6 cellular contexts compared by ENCODE assay signal in the genomic region with DNA sequence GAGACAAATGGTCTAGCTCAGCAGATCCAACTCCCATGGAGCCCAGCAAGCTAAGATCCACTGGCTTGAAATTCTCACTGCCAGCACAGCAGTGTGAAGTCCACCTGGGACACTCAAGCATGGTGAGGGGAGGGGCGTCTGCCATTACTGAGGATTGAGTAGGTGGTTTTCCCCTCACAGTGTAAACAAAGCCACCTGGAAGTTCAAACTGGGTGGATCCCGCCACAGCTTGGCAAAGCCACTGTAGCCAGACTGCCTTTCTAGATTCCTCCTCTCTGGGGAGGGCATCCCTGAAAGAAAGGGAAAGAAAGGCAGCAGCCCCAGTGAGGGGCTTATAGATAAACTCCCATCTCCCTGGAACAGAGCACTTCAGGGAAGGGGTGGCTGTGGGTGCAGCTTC. TPM values are rescaled to one million over a fixed set of nuclear protein-coding genes. Genes with fewer than 3 reads are reported as not detected.
"Had no signal": no experiment of that assay in that cellular context is flagged by ENCODE, and none has a peak within 500 bp of the region (broad histone marks: within the 10 kb centered on the region; RNA-seq: fewer than 3 reads in every experiment).

No MANE protein-coding gene starts in this region.

RNA-seq across cellular contexts. Expression of gene TNFRSF19, which starts 24.1 kb away (rescaled TPM):
- total RNA-seq: activated B cell treated with CpG ODN at 0.5 μM for 24 hours; activated CD4-positive, alpha-beta memory T cell treated with anti-CD3 and anti-CD28 coated beads for 36 hours; activated CD4-positive, alpha-beta T cell treated with anti-CD3 and anti-CD28 coated beads for 36 hours; activated CD4-positive, alpha-beta T cell treated with anti-CD3 and anti-CD28 coated beads, Interleukin-2, amount 10 ng/mL, durations not matched to agents 24 days and 14 days; activated CD8-positive, alpha-beta memory T cell treated with anti-CD3 and anti-CD28 coated beads for 36 hours; activated CD8-positive, alpha-beta T cell treated with anti-CD3 and anti-CD28 coated beads for 36 hours had no signal
